Comparison of ENCODE assay signal across 17 cellular contexts in genomic region chr9:35919212-35920003, GRCh38. TPM values are rescaled to one million over a fixed set of nuclear protein-coding genes. Genes with fewer than 3 reads are reported as not detected.
A peak's percentile ranks its signal among the peaks of the same experiment; 100 is the strongest.
DNase-seq lines count a peak whose midpoint lies in the region; ATAC-seq and TF ChIP-seq lines count a peak whose summit lies in the region.
"Had no signal": no experiment of that assay in that cellular context is flagged by ENCODE, and none has a peak within 500 bp of the region (broad histone marks: within the 10 kb centered on the region; RNA-seq: fewer than 3 reads in every experiment).

No MANE protein-coding gene starts in this region.

- H3K27me3 ChIP-seq in colonic mucosa (no peaks in the 10 kb centered on the region), mucosa of rectum (ENCODE audit: control insufficient read depth in 2 of 2, insufficient read depth in 2 of 2, low read length in 2 of 2) (no peaks in the 10 kb centered on the region), subcutaneous abdominal adipose tissue (ENCODE audit: control insufficient read depth in 5 of 5, insufficient read depth in 4 of 5, low read length in 5 of 5) (no peaks in the 10 kb centered on the region)

- TF ChIP-seq CTCF in colonic mucosa (IDR thresholded peaks at IDR 0.05) = no peak

- intact Hi-C loops in colonic mucosa (cut with DNase I) = no loop called here

- H3K27ac ChIP-seq in colonic mucosa (peak overlapping the region; percentile 91), mucosa of rectum (ENCODE audit: low read depth in 2 of 2, low read length in 2 of 2) (peak overlapping the region; percentile 71 to 91), subcutaneous abdominal adipose tissue (ENCODE audit: low read depth, low read length) (peak overlapping the region; percentile 69)
- H3K27ac ChIP-seq: 22Rv1 had no signal

- no peak overlapping the region for H3K4me3 ChIP-seq in colonic mucosa
- H3K4me3 ChIP-seq in mucosa of rectum (ENCODE audit: low read length in 2 of 2) = peak overlapping the region; percentile 10 to 31
- H3K4me3 ChIP-seq in subcutaneous abdominal adipose tissue (ENCODE audit: low read depth in 1 of 5, low read length in 5 of 5) = no peak overlapping the region

- H3K9ac ChIP-seq in colonic mucosa (ENCODE audit: low read depth in 2 of 2, low read length in 2 of 2) = peak overlapping the region; percentile 16 to 52
- H3K9ac ChIP-seq in mucosa of rectum (ENCODE audit: low read depth in 1 of 2, low read length in 2 of 2) = peak overlapping the region in 1 of 2 donors; percentile 27
- no peak overlapping the region for H3K9ac ChIP-seq in subcutaneous abdominal adipose tissue (ENCODE audit: low read length in 5 of 5)

- no peaks in the 10 kb centered on the region for H3K36me3 ChIP-seq in colonic mucosa
- no peaks in the 10 kb centered on the region for H3K36me3 ChIP-seq in mucosa of rectum (ENCODE audit: control insufficient read depth in 2 of 2, insufficient read depth in 2 of 2, low read length in 2 of 2)
- no peaks in the 10 kb centered on the region for H3K36me3 ChIP-seq in subcutaneous abdominal adipose tissue (ENCODE audit: control insufficient read depth in 5 of 5, insufficient read depth in 5 of 5, low read length in 5 of 5)

- H3K4me1 ChIP-seq in colonic mucosa = peaks cover 26% of the 10 kb centered on the region
- H3K4me1 ChIP-seq in mucosa of rectum (ENCODE audit: control insufficient read depth in 2 of 2, insufficient read depth in 2 of 2, low read length in 2 of 2) = peaks cover 60 to 73% of the 10 kb centered on the region in 2 donors
- H3K4me1 ChIP-seq in subcutaneous abdominal adipose tissue (ENCODE audit: control insufficient read depth in 5 of 5, insufficient read depth in 5 of 5, low read length in 5 of 5) = peaks cover 3 to 88% (median 23%) of the 10 kb centered on the region in 5 donors

- H3K9me3 ChIP-seq in colonic mucosa (no peaks in the 10 kb centered on the region), mucosa of rectum (ENCODE audit: control insufficient read depth in 2 of 2, low read length in 2 of 2) (no peaks in the 10 kb centered on the region), subcutaneous abdominal adipose tissue (ENCODE audit: control insufficient read depth in 5 of 5, low read length in 5 of 5) (no peaks in the 10 kb centered on the region)

- ATAC-seq in GM19452 (IDR thresholded peaks at IDR 0.05; ENCODE audit: unreplicated experiment) (no peak), HG03432 (IDR thresholded peaks at IDR 0.05; ENCODE audit: unreplicated experiment) (no peak)
- ATAC-seq: CD8-positive, alpha-beta T cell had no signal

- DNase-seq in NOMO-1 treated with DMSO at 0.1 percent for 48 hours (lab: John Stamatoyannopoulos, UW; ENCODE audit: unreplicated experiment) (peak; percentile 57), NOMO-1 treated with dmso at 0.1 percent for 144 hours (lab: John Stamatoyannopoulos, UW; ENCODE audit: unreplicated experiment) (no peak), colonic mucosa (no peak), SW480 (ENCODE audit: low spot score) (no peak)
- DNase-seq: activated CD4-positive, alpha-beta T cell treated with anti-CD3 and anti-CD28 coated beads for 4 hours; activated T-cell treated with anti-CD3 and anti-CD28 coated beads, Interleukin-2, amount 50 U/mL, for 48 hours; CD8-positive, alpha-beta T cell; NCI-H2107; NCI-H748 treated with DMSO at 0.1 percent for 48 hours; trophoblast cell had no signal

RNA-seq across cellular contexts. Expression of gene SPAAR, which starts 10.1 kb away (rescaled TPM):
- 1 to 10 TPM; 1.1 to 2.6 TPM for total RNA-seq in colonic mucosa
- total RNA-seq: CD8-positive, alpha-beta T cell had no signal

RNA-seq across cellular contexts. Expression of gene HRCT1, which starts 13.4 kb away (rescaled TPM):
- 10 to 100 TPM; 43.1 to 65.0 TPM for total RNA-seq in colonic mucosa
- total RNA-seq: CD8-positive, alpha-beta T cell had no signal

RNA-seq across cellular contexts. Expression of gene OR2S2, which starts 38.5 kb away (rescaled TPM):
- not detected for total RNA-seq in colonic mucosa
- total RNA-seq: CD8-positive, alpha-beta T cell; mesenteric fat pad had no signal

RNA-seq across cellular contexts. Expression of gene OR13J1, which starts 49.2 kb away (rescaled TPM):
- not detected for total RNA-seq in colonic mucosa
- total RNA-seq: CD8-positive, alpha-beta T cell; mesenteric fat pad; osteoblast had no signal

Comparison
In these comparisons a context has a peak if more than half of its experiments do, and no peak if none do; other contexts are left out.
1. H3K4me3 ChIP-seq: peak in mucosa of rectum (2 of 2); none in colonic mucosa (single experiment) and subcutaneous abdominal adipose tissue (0 of 5).
2. H3K9ac ChIP-seq: peak in colonic mucosa (2 of 2); none in subcutaneous abdominal adipose tissue (0 of 5).
3. Peak in every context shown above with its lines, with median percentiles within 50 percentile points of each other: H3K27ac ChIP-seq.